10 cellular contexts compared by ENCODE assay signal in genomic region chr3:129139911-129140310, GRCh38.
"Had no signal": no experiment of that assay in that cellular context is flagged by ENCODE, and none has a peak within 500 bp of the region (broad histone marks: within the 10 kb centered on the region; RNA-seq: fewer than 3 reads in every experiment).

No MANE protein-coding gene starts in this region.

- H3K4me1 Mint-ChIP-seq: GM23338, H9 had no signal

- FAIRE-seq: H1, H54, HTR-8/SVneo had no signal

- H3K9ac ChIP-seq: KMS-11 had no signal

- H3K9me3 Mint-ChIP-seq: GM23338, H9, HFFc6 had no signal

- H3K27ac Mint-ChIP-seq: GM23338, H9, HFFc6 had no signal

- H3K27ac ChIP-seq: KMS-11 had no signal

- H3K4me3 Mint-ChIP-seq: GM23338, H9, HFFc6 had no signal

- H3K4me3 ChIP-seq: GM23338 had no signal

- ATAC-seq: GM23338 had no signal

- H2AFZ ChIP-seq: GM23338 had no signal

- H3K4me2 ChIP-seq: GM23338, KMS-11 had no signal

- DNase-seq: H9, HCEC 1CT, HFFc6, IMR-90, KBM-7 had no signal
